ENCODE assay signal across 1 cellular context in genomic region chr16:11052080-11052808, GRCh38.
TF ChIP-seq lines count a peak whose summit lies in the region.

No MANE protein-coding gene starts in this region.

TF ChIP-seq in K562, 482 proteins besides CTCF, POLR2A, EP300 and RAD21 (continued from another document and continues in another):
- TF ChIP-seq ZNF518B (CRISPR knock-in tag; IDR thresholded peaks at IDR 0.05) (no peak), ATF3 (IDR thresholded peaks at IDR 0.05) (peak; percentile 19; the same call in 1 of the 2 replicates), ATF3 (CRISPR knock-in tag; conservative IDR thresholded peaks at IDR 0.05) (no peak), TAL1 (IDR thresholded peaks at IDR 0.05) (peak; percentile 58; the same call in 1 of the 2 replicates), SIN3B (IDR thresholded peaks at IDR 0.05; ENCODE audit: low read depth) (no peak), SMC3 (conservative IDR thresholded peaks at IDR 0.05; ENCODE audit: insufficient read depth, low read depth, low read length) (no peak), ZNF561 (CRISPR knock-in tag; conservative IDR thresholded peaks at IDR 0.05) (no peak), CCAR2 (IDR thresholded peaks at IDR 0.05; ENCODE audit: low read depth, low read length) (no peak), PRPF4 (IDR thresholded peaks at IDR 0.05; ENCODE audit: insufficient read depth, low read depth, low read length, poor library complexity, severe bottlenecking) (no peak), ID3 (CRISPR knock-in tag; IDR thresholded peaks at IDR 0.05) (no peak), ID3 (tag; IDR thresholded peaks at IDR 0.05) (no peak), ZNF316 (IDR thresholded peaks at IDR 0.05) (no peak), ZNF57 (CRISPR knock-in tag; IDR thresholded peaks at IDR 0.05) (no peak), CHCHD3 (CRISPR knock-in tag; IDR thresholded peaks at IDR 0.05) (no peak), SMARCE1 (IDR thresholded peaks at IDR 0.05) (peak; percentile 35; the same call in 1 of the 2 replicates), CTBP1 (IDR thresholded peaks at IDR 0.05; ENCODE audit: borderline replicate concordance) (peak; percentile 88), SRF (CRISPR knock-in tag; IDR thresholded peaks at IDR 0.05) (peak in 1 of 2 experiments; percentile 59; a peak in 1 of 4 replicates), ZZZ3 (IDR thresholded peaks at IDR 0.05) (no peak), TEAD4 (IDR thresholded peaks at IDR 0.05; ENCODE audit: low read length) (peak; percentile 85; the same call in 1 of the 2 replicates), TEAD4 (CRISPR knock-in tag; IDR thresholded peaks at IDR 0.05; ENCODE audit: borderline replicate concordance) (no peak), THAP7 (CRISPR knock-in tag; IDR thresholded peaks at IDR 0.05) (no peak), HEY1 (CRISPR knock-in tag; IDR thresholded peaks at IDR 0.05; ENCODE audit: borderline replicate concordance) (no peak), ZNF407 (IDR thresholded peaks at IDR 0.05; ENCODE audit: low read depth) (no peak), FOXM1 (IDR thresholded peaks at IDR 0.05; ENCODE audit: low read depth) (no peak), FOXM1 (CRISPR knock-in tag; IDR thresholded peaks at IDR 0.05; ENCODE audit: low read depth) (no peak), PHB2 (IDR thresholded peaks at IDR 0.05; ENCODE audit: low read depth) (no peak), SETDB1 (IDR thresholded peaks at IDR 0.05; ENCODE audit: low read length) (no peak), ELK1 (CRISPR knock-in tag; IDR thresholded peaks at IDR 0.05) (no peak), ILK (tag; IDR thresholded peaks at IDR 0.05; ENCODE audit: borderline replicate concordance, low read depth) (no peak), JUNB (CRISPR knock-in tag; conservative IDR thresholded peaks at IDR 0.05) (no peak), SNRNP70 (optimal IDR thresholded peaks at IDR 0.05; ENCODE audit: low read depth, low read length) (no peak), SMARCA4 (IDR thresholded peaks at IDR 0.05) (peak; percentile 50; the same call in 1 of the 2 replicates), HDAC3 (IDR thresholded peaks at IDR 0.05; ENCODE audit: borderline replicate concordance, partially characterized antibody) (peak; percentile 44), ZBTB17 (CRISPR knock-in tag; IDR thresholded peaks at IDR 0.05) (no peak), CBFA2T2 (conservative IDR thresholded peaks at IDR 0.05) (peak; percentile 40; the same call in 1 of the 2 replicates), TCF7 (IDR thresholded peaks at IDR 0.05; ENCODE audit: borderline replicate concordance) (no peak), NR2C2 (CRISPR knock-in tag; IDR thresholded peaks at IDR 0.05) (peak; percentile 11; the same call in 1 of the 2 replicates), NR2C2 (tag; IDR thresholded peaks at IDR 0.05) (no peak), ZNF655 (CRISPR knock-in tag; IDR thresholded peaks at IDR 0.05) (no peak), HMGXB4 (CRISPR knock-in tag; IDR thresholded peaks at IDR 0.05) (no peak), SOX6 (IDR thresholded peaks at IDR 0.05) (peak; percentile 81), RBM15 (IDR thresholded peaks at IDR 0.05; ENCODE audit: insufficient read depth, low read length) (no peak), ZBTB5 (IDR thresholded peaks at IDR 0.05) (peak; percentile 47; the same call in 1 of the 2 replicates), ZNF197 (CRISPR knock-in tag; IDR thresholded peaks at IDR 0.05; ENCODE audit: low read depth) (no peak), HIVEP1 (CRISPR knock-in tag; IDR thresholded peaks at IDR 0.05) (no peak), ZFP30 (CRISPR knock-in tag; IDR thresholded peaks at IDR 0.05; ENCODE audit: borderline replicate concordance) (no peak)
